In the genomic region with DNA sequence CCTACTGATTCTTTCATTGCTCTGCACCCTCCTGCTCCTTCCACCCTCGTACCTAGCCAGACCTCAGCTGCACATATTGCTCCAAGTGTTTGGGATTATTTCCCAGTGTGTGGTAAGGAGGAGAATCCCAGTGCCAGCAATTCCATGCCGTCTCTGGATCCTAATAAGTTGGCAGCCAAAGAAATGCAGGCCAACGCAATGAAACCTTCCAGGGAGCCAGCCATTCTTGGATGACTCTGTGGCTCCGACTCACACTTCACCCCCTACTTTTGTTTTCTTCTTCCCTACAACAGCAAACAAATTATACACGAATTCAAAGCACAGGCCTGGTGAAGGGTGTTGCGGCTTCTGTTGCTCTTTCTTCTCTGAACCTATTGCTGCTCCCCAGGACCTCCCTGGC, we compare ENCODE assay signal across 25 cellular contexts.
"Had no signal": no experiment of that assay in that cellular context is flagged by ENCODE, and none has a peak within 500 bp of the region (broad histone marks: within the 10 kb centered on the region; RNA-seq: fewer than 3 reads in every experiment).

No MANE protein-coding gene starts in this region.

- H3K36me3 ChIP-seq: heart left ventricle, neutrophil, ovary, prostate gland, sigmoid colon, stomach, transverse colon had no signal

- DNase-seq: activated B cell treated with CpG ODN at 0.5 μM for 24 hours; activated CD8-positive, alpha-beta memory T cell treated with anti-CD3 and anti-CD28 coated beads, Interleukin-2, amount 10 ng/mL, durations not matched to agents 7 days and 5 days; activated CD8-positive, alpha-beta T cell treated with anti-CD3 and anti-CD28 coated beads, Interleukin-2, amount 10 ng/mL, durations not matched to agents 7 days and 5 days; activated naive CD4-positive, alpha-beta T cell; activated T-cell treated with anti-CD3 and anti-CD28 coated beads, Interleukin-2, amount 50 U/mL, for 48 hours; central memory CD4-positive, alpha-beta T cell; foreskin fibroblast; heart left ventricle; ovary; retina; sigmoid colon; small intestine; stimulated activated CD4-positive, alpha-beta T cell treated with anti-CD3 and anti-CD28 coated beads, Interleukin-4, amount 100 ng/mL, for 4 hours; stimulated activated CD8-positive, alpha-beta memory T cell treated with anti-CD3 and anti-CD28 coated beads, Interleukin-4, amount 100 ng/mL, for 48 hours; stomach; T-helper 1 cell; transverse colon had no signal

- H3K27ac Mint-ChIP-seq: activated B cell treated with CpG ODN at 0.5 μM for 24 hours; activated CD8-positive, alpha-beta memory T cell treated with anti-CD3 and anti-CD28 coated beads, Interleukin-2, amount 10 ng/mL, durations not matched to agents 7 days and 5 days; activated CD8-positive, alpha-beta T cell treated with anti-CD3 and anti-CD28 coated beads, Interleukin-2, amount 10 ng/mL, durations not matched to agents 7 days and 5 days; activated naive CD4-positive, alpha-beta T cell treated with anti-CD3 and anti-CD28 coated beads, Interleukin-2, amount 50 U/mL, for 72 hours; activated T-helper 2 cell treated with anti-CD3 and anti-CD28 coated beads, Interferon-gamma antibody, Interleukin-2, Interleukin-4, amounts not matched to agents 10 μg/mL and 5 μg/mL and 100 μg/mL, durations not matched to agents 14 hours and 24 hours and 36 hours; nephron; stimulated activated memory B cell treated with anti-CD40 and anti-IgM and Interleukin-4, amounts not matched to agents 10 μg/mL and 1 μg/mL and 100 μg/mL, for 72 hours; T-helper 2 cell treated with Interferon-gamma antibody and Interleukin-4, amounts not matched to agents 5 μg/mL and 100 μg/mL, for 36 hours had no signal

- H3K27me3 Mint-ChIP-seq: stimulated activated memory B cell treated with anti-CD40 and anti-IgM and Interleukin-4, amounts not matched to agents 10 μg/mL and 1 μg/mL and 100 μg/mL, for 72 hours had no signal

- H3K4me1 ChIP-seq: prostate gland, sigmoid colon, stomach, transverse colon had no signal

- H3K4me3 ChIP-seq: heart left ventricle, lung, ovary, prostate gland, sigmoid colon, stomach, transverse colon had no signal

- H3K9me3 ChIP-seq: neutrophil, ovary, prostate gland, sigmoid colon, stomach, transverse colon had no signal

- H3K4me3 Mint-ChIP-seq: activated B cell treated with CpG ODN at 0.5 μM for 24 hours; activated CD8-positive, alpha-beta memory T cell treated with anti-CD3 and anti-CD28 coated beads, Interleukin-2, amount 10 ng/mL, durations not matched to agents 7 days and 5 days; activated CD8-positive, alpha-beta T cell treated with anti-CD3 and anti-CD28 coated beads, Interleukin-2, amount 10 ng/mL, durations not matched to agents 7 days and 5 days; nephron; stimulated activated memory B cell treated with anti-CD40 and anti-IgM and Interleukin-4, amounts not matched to agents 10 μg/mL and 1 μg/mL and 100 μg/mL, for 72 hours; T-helper 2 cell treated with Interferon-gamma antibody and Interleukin-4, amounts not matched to agents 5 μg/mL and 100 μg/mL, for 36 hours had no signal

- H3K4me1 Mint-ChIP-seq: activated B cell treated with CpG ODN at 0.5 μM for 24 hours; activated CD8-positive, alpha-beta memory T cell treated with anti-CD3 and anti-CD28 coated beads, Interleukin-2, amount 10 ng/mL, durations not matched to agents 7 days and 5 days; stimulated activated memory B cell treated with anti-CD40 and anti-IgM and Interleukin-4, amounts not matched to agents 10 μg/mL and 1 μg/mL and 100 μg/mL, for 72 hours had no signal

- H3K9me3 Mint-ChIP-seq: activated B cell treated with CpG ODN at 0.5 μM for 24 hours; activated T-helper 2 cell treated with anti-CD3 and anti-CD28 coated beads, Interferon-gamma antibody, Interleukin-2, Interleukin-4, amounts not matched to agents 10 μg/mL and 5 μg/mL and 100 μg/mL, durations not matched to agents 14 hours and 24 hours and 36 hours; nephron; T-helper 2 cell treated with Interferon-gamma antibody and Interleukin-4, amounts not matched to agents 5 μg/mL and 100 μg/mL, for 36 hours had no signal

- H3K36me3 Mint-ChIP-seq: activated CD8-positive, alpha-beta memory T cell treated with anti-CD3 and anti-CD28 coated beads, Interleukin-2, amount 10 ng/mL, durations not matched to agents 7 days and 5 days; activated naive CD4-positive, alpha-beta T cell treated with anti-CD3 and anti-CD28 coated beads, Interleukin-2, amount 50 U/mL, for 72 hours; stimulated activated memory B cell treated with anti-CD40 and anti-IgM and Interleukin-4, amounts not matched to agents 10 μg/mL and 1 μg/mL and 100 μg/mL, for 72 hours had no signal

- ATAC-seq: activated CD8-positive, alpha-beta memory T cell treated with anti-CD3 and anti-CD28 coated beads, Interleukin-2, amount 10 ng/mL, durations not matched to agents 7 days and 5 days; activated CD8-positive, alpha-beta T cell treated with anti-CD3 and anti-CD28 coated beads, Interleukin-2, amount 10 ng/mL, durations not matched to agents 7 days and 5 days; activated naive CD4-positive, alpha-beta T cell treated with anti-CD3 and anti-CD28 coated beads, Interleukin-2, amount 50 U/mL, for 72 hours; stimulated activated memory B cell treated with anti-CD40 and anti-IgM and Interleukin-4, amounts not matched to agents 10 μg/mL and 1 μg/mL and 100 μg/mL, for 72 hours had no signal

- H3K27ac ChIP-seq: neutrophil, ovary, prostate gland, sigmoid colon, stomach, transverse colon had no signal

- H3K27me3 ChIP-seq: heart left ventricle, neutrophil, ovary, sigmoid colon, stomach, transverse colon had no signal
